In the genomic region with DNA sequence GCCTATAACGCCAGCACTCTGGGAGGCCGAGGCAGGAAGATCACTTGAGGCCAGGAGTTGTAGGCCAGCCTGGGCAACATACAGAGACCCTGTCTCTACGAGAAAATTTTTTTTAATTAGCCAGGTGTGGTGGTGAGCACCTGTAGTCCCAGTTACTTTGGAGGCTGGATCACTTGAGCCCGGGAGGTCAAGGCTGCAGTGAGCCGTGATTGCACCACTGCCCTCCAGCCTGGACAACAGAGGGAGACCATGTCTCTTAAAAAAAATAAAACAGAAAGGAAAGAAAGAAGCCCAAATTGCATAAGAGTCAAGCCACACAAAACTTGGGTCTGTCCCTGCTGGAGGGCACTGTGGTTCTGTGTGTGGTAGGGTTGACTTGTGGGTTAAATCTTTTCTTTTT, we compare ENCODE assay signal across 20 cellular contexts.
"Had no signal": no experiment of that assay in that cellular context is flagged by ENCODE, and none has a peak within 500 bp of the region (broad histone marks: within the 10 kb centered on the region; RNA-seq: fewer than 3 reads in every experiment).

No MANE protein-coding gene starts in this region.

- H3K9me3 Mint-ChIP-seq: activated B cell treated with CpG ODN at 0.5 μM for 24 hours; activated CD8-positive, alpha-beta T cell treated with anti-CD3 and anti-CD28 coated beads for 36 hours; activated naive CD4-positive, alpha-beta T cell treated with anti-CD3 and anti-CD28 coated beads, Interleukin-2, amount 50 U/mL, for 24 hours; central memory CD8-positive, alpha-beta T cell had no signal

- H3K4me3 Mint-ChIP-seq: activated B cell treated with CpG ODN at 0.5 μM for 24 hours; activated CD4-positive, alpha-beta T cell treated with anti-CD3 and anti-CD28 coated beads for 36 hours; activated CD8-positive, alpha-beta T cell treated with anti-CD3 and anti-CD28 coated beads for 36 hours; activated naive CD4-positive, alpha-beta T cell treated with anti-CD3 and anti-CD28 coated beads, Interleukin-2, amount 50 U/mL, for 24 hours; activated T-cell treated with anti-CD3 and anti-CD28 coated beads, Interleukin-2, amount 50 U/mL, for 24 hours; activated T-helper 1 cell treated with anti-CD3 and anti-CD28 coated beads, Interleukin-12 subunit alpha, Interleukin-12 subunit beta, Interleukin-2, Interleukin-4 antibody, amounts not matched to agents 30 ng/mL and 10 ng/mL and 1 ng/mL, durations not matched to agents 14 hours and 24 hours and 36 hours; central memory CD8-positive, alpha-beta T cell; T-helper 17 cell had no signal

- H3K27me3 Mint-ChIP-seq: activated naive CD4-positive, alpha-beta T cell treated with anti-CD3 and anti-CD28 coated beads, Interleukin-2, amount 50 U/mL, for 24 hours; central memory CD8-positive, alpha-beta T cell had no signal

- ATAC-seq: activated CD4-positive, alpha-beta T cell treated with anti-CD3 and anti-CD28 coated beads for 36 hours; activated CD8-positive, alpha-beta T cell treated with anti-CD3 and anti-CD28 coated beads for 36 hours; T-helper 17 cell had no signal

- H3K4me1 Mint-ChIP-seq: activated B cell treated with CpG ODN at 0.5 μM for 24 hours; activated CD4-positive, alpha-beta T cell treated with anti-CD3 and anti-CD28 coated beads for 36 hours; activated naive CD4-positive, alpha-beta T cell treated with anti-CD3 and anti-CD28 coated beads, Interleukin-2, amount 50 U/mL, for 24 hours; central memory CD8-positive, alpha-beta T cell; T-helper 17 cell had no signal

- H2AFZ ChIP-seq: PC-9 had no signal

- H3K36me3 Mint-ChIP-seq: activated naive CD4-positive, alpha-beta T cell treated with anti-CD3 and anti-CD28 coated beads, Interleukin-2, amount 50 U/mL, for 24 hours had no signal

- DNase-seq: activated B cell treated with CpG ODN at 0.5 μM for 24 hours; activated CD4-positive, alpha-beta T cell treated with anti-CD3 and anti-CD28 coated beads for 36 hours; activated CD4-positive, alpha-beta T cell treated with anti-CD3 and anti-CD28 coated beads, Interleukin-2, amount 50 U/mL, for 1 hour; activated CD8-positive, alpha-beta T cell treated with anti-CD3 and anti-CD28 coated beads for 36 hours; activated effector memory CD4-positive, alpha-beta T cell treated with Interleukin-2 at 50 U/mL for 16 hours; activated naive CD4-positive, alpha-beta T cell; activated T-cell treated with anti-CD3 and anti-CD28 coated beads, Interleukin-2, amount 50 U/mL, for 24 hours; aorta; KG1; NCI-H1048; NCI-H146; NCI-H187 treated with DMSO at 0.1 percent for 48 hours; NCI-H2081 treated with DMSO at 0.1 percent for 48 hours; PC-9; SIG-M5; T-helper 17 cell; T-helper 9 cell had no signal

- H3K4me3 ChIP-seq: PC-9 had no signal

- H3K27ac ChIP-seq: PC-9 had no signal

- H3K27ac Mint-ChIP-seq: activated B cell treated with CpG ODN at 0.5 μM for 24 hours; activated CD4-positive, alpha-beta T cell treated with anti-CD3 and anti-CD28 coated beads for 36 hours; activated CD8-positive, alpha-beta T cell treated with anti-CD3 and anti-CD28 coated beads for 36 hours; activated naive CD4-positive, alpha-beta T cell treated with anti-CD3 and anti-CD28 coated beads, Interleukin-2, amount 50 U/mL, for 24 hours; activated T-cell treated with anti-CD3 and anti-CD28 coated beads, Interleukin-2, amount 50 U/mL, for 24 hours; activated T-helper 1 cell treated with anti-CD3 and anti-CD28 coated beads, Interleukin-12 subunit alpha, Interleukin-12 subunit beta, Interleukin-2, Interleukin-4 antibody, amounts not matched to agents 30 ng/mL and 10 ng/mL and 1 ng/mL, durations not matched to agents 14 hours and 24 hours and 36 hours; T-helper 17 cell had no signal

- H3K4me2 ChIP-seq: PC-9 had no signal
